10 cellular contexts compared by ENCODE assay signal in the genomic region with DNA sequence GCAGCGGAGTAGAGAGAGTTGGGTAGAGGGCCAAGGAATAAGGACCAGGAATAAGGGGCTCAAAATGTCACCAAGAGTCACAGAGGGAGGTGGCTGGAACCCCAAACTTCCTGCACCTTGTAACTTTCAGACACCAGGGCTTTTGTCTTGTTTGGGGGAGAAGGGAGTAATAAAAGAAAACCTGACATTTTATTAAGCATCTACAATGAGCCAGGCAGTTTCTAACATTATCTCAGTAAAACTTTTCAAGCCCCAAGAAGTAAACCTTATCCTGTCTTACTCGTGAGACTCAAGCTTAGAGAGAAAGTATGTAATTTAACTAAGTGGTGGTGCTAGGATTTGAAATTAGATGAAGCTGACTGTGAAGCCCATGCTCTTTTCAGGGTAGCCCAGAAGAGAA. TPM values are rescaled to one million over a fixed set of nuclear protein-coding genes. Genes with fewer than 3 reads are reported as not detected.
A peak's percentile ranks its signal among the peaks of the same experiment; 100 is the strongest.
DNase-seq lines count a peak whose midpoint lies in the region; ATAC-seq and TF ChIP-seq lines count a peak whose summit lies in the region.
"Had no signal": no experiment of that assay in that cellular context is flagged by ENCODE, and none has a peak within 500 bp of the region (broad histone marks: within the 10 kb centered on the region; RNA-seq: fewer than 3 reads in every experiment).

No MANE protein-coding gene starts in this region.

- H3K4me3 Mint-ChIP-seq in natural killer cell = peak overlapping the region; percentile 22

- H3K27me3 Mint-ChIP-seq in natural killer cell (ENCODE audit: low read depth in 2 of 2) = peaks cover 0 to 3% of the 10 kb centered on the region in 2 donors

- no peak for ATAC-seq in natural killer cell

- peaks cover 8% of the 10 kb centered on the region; the same call in 1 of the 2 replicates for H4K20me1 ChIP-seq in Karpas-422 (ENCODE audit: insufficient read depth, low read depth, low read length)

- no peaks in the 10 kb centered on the region for H3K9me3 ChIP-seq in Karpas-422 (ENCODE audit: low read length)

- H3K4me1 Mint-ChIP-seq in natural killer cell = peaks cover 54 to 67% of the 10 kb centered on the region in 2 donors

- H3K36me3 Mint-ChIP-seq in natural killer cell = peaks cover 17% of the 10 kb centered on the region

- H3K27me3 ChIP-seq in ACC112 (ENCODE audit: insufficient read depth, low read length) (no peaks in the 10 kb centered on the region), Karpas-422 (ENCODE audit: low read length) (no peaks in the 10 kb centered on the region), dorsolateral prefrontal cortex (no peaks in the 10 kb centered on the region)

- H3K27ac Mint-ChIP-seq in natural killer cell = peak overlapping the region; percentile 91 to 96

- in situ Hi-C loops in G401 (cut with HindIII; ENCODE audit: low sequenced_read_pairs) = no loop called here

- H3K36me3 ChIP-seq in ACC112 (ENCODE audit: insufficient read depth, low read length) = 0 out of 2 replicates have a peak, but pooled peaks cover 7% of the 10 kb centered on the region
- H3K36me3 ChIP-seq in Karpas-422 (ENCODE audit: insufficient read depth, low read length) = peaks cover 19% of the 10 kb centered on the region

- H3K9me2 ChIP-seq in Karpas-422 (replicated peaks; ENCODE audit: insufficient read depth, low read length) = no peaks in the 10 kb centered on the region

- DNase-seq in Karpas-422 = no peak
- DNase-seq in dorsolateral prefrontal cortex = no peak
- DNase-seq in natural killer cell = no peak
- no peak for DNase-seq in G401 (ENCODE audit: low spot score)
- no peak for DNase-seq in NCI-H510A (lab: John Stamatoyannopoulos, UW)
- DNase-seq in iPS-NIHi7 (ENCODE audit: extremely low spot score) = no peak
- DNase-seq in activated effector memory CD4-positive, alpha-beta T cell treated with anti-CD3 and anti-CD28 coated beads, Interleukin-2, amount 50 U/mL, for 16 hours = no peak
- DNase-seq: activated CD8-positive, alpha-beta memory T cell treated with anti-CD3 and anti-CD28 coated beads for 24 hours; NCI-H510A treated with DMSO at 0.1 percent for 48 hours had no signal

- intact Hi-C loops in dorsolateral prefrontal cortex (cut with DNase I) = loop anchor here (5.0 to 10.0 kb wide), 6 partner anchors 160 to 1110 kb away; partner anchors contain the start of genes RAD51C (in 2 of the 2), SUPT4H1 (in 2 of the 2), TEX14 (in 2 of the 2) and TRIM37 (in 1 of the 2)
- intact Hi-C loops in natural killer cell (cut with micrococcal nuclease) = loop anchor here (5.0 to 10.0 kb wide), 3 partner anchors 178 to 592 kb away; partner anchors contain the start of genes SRSF1 and TRIM37

- no peaks in the 10 kb centered on the region for H3K79me2 ChIP-seq in ACC112 (ENCODE audit: control insufficient read depth, insufficient read depth, low read length, unreplicated experiment)
- H3K79me2 ChIP-seq in Karpas-422 (ENCODE audit: low read length) = peaks cover 59% of the 10 kb centered on the region

- no peaks in the 10 kb centered on the region for H3K9me3 Mint-ChIP-seq in natural killer cell

- peak overlapping the region; percentile 50 for H2AFZ ChIP-seq in ACC112 (ENCODE audit: low read length, unreplicated experiment)
- H2AFZ ChIP-seq in Karpas-422 (ENCODE audit: low read length) = no peak overlapping the region

- H3K27ac ChIP-seq in ACC112 (ENCODE audit: low read depth, low read length) = no peak overlapping the region
- H3K27ac ChIP-seq in Karpas-422 (ENCODE audit: low read length) = peak overlapping the region; percentile 6; the same call in 1 of the 2 replicates
- H3K27ac ChIP-seq in dorsolateral prefrontal cortex = peak overlapping the region in 47 of 59 donors; percentile 13 to 99 (median 82)

- peak overlapping the region; percentile 90 for H3K4me3 ChIP-seq in ACC112 (ENCODE audit: low read depth, low read length)
- H3K4me3 ChIP-seq in Karpas-422 (ENCODE audit: low read length) = peak overlapping the region; percentile 97
- H3K4me3 ChIP-seq in dorsolateral prefrontal cortex = peak overlapping the region in 24 of 59 donors; percentile 58 to 91 (median 78)

- peak overlapping the region; percentile 89 for H3K9ac ChIP-seq in Karpas-422 (ENCODE audit: low read length)

- H3K4me1 ChIP-seq in ACC112 (ENCODE audit: control insufficient read depth, insufficient read depth, low read length, unreplicated experiment) (peaks cover 11% of the 10 kb centered on the region), Karpas-422 (ENCODE audit: low read length) (peaks cover 52% of the 10 kb centered on the region)

- TF ChIP-seq CTCF in dorsolateral prefrontal cortex (IDR thresholded peaks at IDR 0.05 in 54 of 56, conservative IDR thresholded peaks at IDR 0.05 in 2 of 56; ENCODE audit: low read depth in 1 of 56, partially characterized antibody in 56 of 56) (no peak), natural killer cell (IDR thresholded peaks at IDR 0.05) (no peak)

- peak overlapping the region; percentile 92 for H3K4me2 ChIP-seq in Karpas-422 (ENCODE audit: low read depth, low read length, poor library complexity, severe bottlenecking)

RNA-seq across cellular contexts. Expression of gene MTMR4, which starts 0.8 kb away (rescaled TPM):
- total RNA-seq in Karpas-422 (2014; rRNA removed; shearing (Covaris generic); ENCODE audit: low replicate concordance) = 53.6 and 64.0 TPM in 2 replicates
- total RNA-seq in dorsolateral prefrontal cortex (100 to 1,000 TPM in 25 of 120 experiments, 10 to 100 TPM in 95; 66.6 to 122 (median 90.6) TPM), natural killer cell (10 to 100 TPM; 28.4 to 43.4 (median 39.7) TPM)
- total RNA-seq in G401 (2014; rRNA removed; shearing (Covaris generic)) = 35.9 and 36.3 TPM in 2 replicates

RNA-seq across cellular contexts. Expression of gene HSF5, which starts 27.1 kb away (rescaled TPM):
- total RNA-seq in Karpas-422 (2014; rRNA removed; shearing (Covaris generic); ENCODE audit: low replicate concordance) = 0.11 and 0.82 TPM in 2 replicates
- total RNA-seq in dorsolateral prefrontal cortex (1 to 10 TPM in 1 of 120 experiments, under 1 TPM in 116, not detected in 3; 0.10 to 1.0 (median 0.30) TPM), natural killer cell (under 1 TPM; 0.45 to 1.00 (median 0.94) TPM)
- not detected in 2 replicates for total RNA-seq in G401 (2014; rRNA removed; shearing (Covaris generic))
